ENCODE assay signal across 9 cellular contexts in genomic region chr5:112604741-112605390, GRCh38.
DNase-seq lines count a peak whose midpoint lies in the region; ATAC-seq and TF ChIP-seq lines count a peak whose summit lies in the region.
"Had no signal": no experiment of that assay in that cellular context is flagged by ENCODE, and none has a peak within 500 bp of the region (broad histone marks: within the 10 kb centered on the region; RNA-seq: fewer than 3 reads in every experiment).

No MANE protein-coding gene starts in this region.

- H3K4me1 Mint-ChIP-seq in activated CD8-positive, alpha-beta memory T cell treated with anti-CD3 and anti-CD28 coated beads, Interleukin-2, amount 10 ng/mL, durations not matched to agents 7 days and 5 days = no peaks in the 10 kb centered on the region
- peaks cover 7 to 13% (median 9%) of the 10 kb centered on the region in 3 donors for H3K4me1 Mint-ChIP-seq in naive B cell

- DNase-seq in activated CD8-positive, alpha-beta memory T cell treated with anti-CD3 and anti-CD28 coated beads, Interleukin-2, amount 10 ng/mL, durations not matched to agents 7 days and 5 days = no peak
- no peak for DNase-seq in activated CD8-positive, alpha-beta memory T cell treated with anti-CD3 and anti-CD28 coated beads for 24 hours
- DNase-seq in naive B cell (peak; percentile 42), NCI-H345 (lab: John Stamatoyannopoulos, UW) (no peak)
- DNase-seq in activated effector memory CD4-positive, alpha-beta T cell treated with Interleukin-2 at 50 U/mL for 16 hours = no peak
- DNase-seq in activated CD4-positive, CD25-positive, alpha-beta regulatory T cell (lab: John Stamatoyannopoulos, UW) = no peak
- DNase-seq: left cardiac atrium had no signal

- H3K36me3 Mint-ChIP-seq in activated CD8-positive, alpha-beta memory T cell treated with anti-CD3 and anti-CD28 coated beads, Interleukin-2, amount 10 ng/mL, durations not matched to agents 7 days and 5 days = no peaks in the 10 kb centered on the region
- H3K36me3 Mint-ChIP-seq in naive B cell = no peaks in the 10 kb centered on the region

- H3K27ac Mint-ChIP-seq in activated CD8-positive, alpha-beta memory T cell treated with anti-CD3 and anti-CD28 coated beads, Interleukin-2, amount 10 ng/mL, durations not matched to agents 7 days and 5 days = no peak overlapping the region
- H3K27ac Mint-ChIP-seq in naive B cell = peak overlapping the region in 2 of 6 donors; percentile 55 to 88

- H3K27ac ChIP-seq in VCaP = no peak overlapping the region

- H3K9me3 Mint-ChIP-seq in activated CD8-positive, alpha-beta memory T cell treated with anti-CD3 and anti-CD28 coated beads, Interleukin-2, amount 10 ng/mL, durations not matched to agents 7 days and 5 days (ENCODE audit: low read depth) = no peaks in the 10 kb centered on the region
- no peaks in the 10 kb centered on the region for H3K9me3 Mint-ChIP-seq in naive B cell

- no peak overlapping the region for H3K4me3 Mint-ChIP-seq in activated CD8-positive, alpha-beta memory T cell treated with anti-CD3 and anti-CD28 coated beads, Interleukin-2, amount 10 ng/mL, durations not matched to agents 7 days and 5 days
- H3K4me3 Mint-ChIP-seq in naive B cell = peak overlapping the region in 1 of 8 donors; percentile 79

- CTCF ChIA-PET in activated CD8-positive, alpha-beta memory T cell treated with anti-CD3 and anti-CD28 coated beads, Interleukin-2, amount 10 ng/mL, durations not matched to agents 7 days and 5 days (lab: Charles Lee) = interaction anchor here (0.7 to 1.5 kb wide), 3 partner anchors 52 to 173 kb away, joined by 3 to 5 read pairs (median 4); no protein-coding TSS in a partner anchor

- ATAC-seq in activated CD8-positive, alpha-beta memory T cell treated with anti-CD3 and anti-CD28 coated beads, Interleukin-2, amount 10 ng/mL, durations not matched to agents 7 days and 5 days = peak; percentile 47
- ATAC-seq in HG03520 (IDR thresholded peaks at IDR 0.05; ENCODE audit: unreplicated experiment) = peak; percentile 51
- peak; percentile 87 to 98 for ATAC-seq in naive B cell (ENCODE audit: low read depth in 2 of 2)

- peak; percentile 60 for TF ChIP-seq CTCF in VCaP (conservative IDR thresholded peaks at IDR 0.05)

- peaks cover 10% of the 10 kb centered on the region for H3K27me3 Mint-ChIP-seq in activated CD8-positive, alpha-beta memory T cell treated with anti-CD3 and anti-CD28 coated beads, Interleukin-2, amount 10 ng/mL, durations not matched to agents 7 days and 5 days
- H3K27me3 Mint-ChIP-seq in naive B cell = peaks cover 7 to 16% (median 14%) of the 10 kb centered on the region in 3 donors
